Comparison of ENCODE assay signal across 8 cellular contexts in the genomic region with DNA sequence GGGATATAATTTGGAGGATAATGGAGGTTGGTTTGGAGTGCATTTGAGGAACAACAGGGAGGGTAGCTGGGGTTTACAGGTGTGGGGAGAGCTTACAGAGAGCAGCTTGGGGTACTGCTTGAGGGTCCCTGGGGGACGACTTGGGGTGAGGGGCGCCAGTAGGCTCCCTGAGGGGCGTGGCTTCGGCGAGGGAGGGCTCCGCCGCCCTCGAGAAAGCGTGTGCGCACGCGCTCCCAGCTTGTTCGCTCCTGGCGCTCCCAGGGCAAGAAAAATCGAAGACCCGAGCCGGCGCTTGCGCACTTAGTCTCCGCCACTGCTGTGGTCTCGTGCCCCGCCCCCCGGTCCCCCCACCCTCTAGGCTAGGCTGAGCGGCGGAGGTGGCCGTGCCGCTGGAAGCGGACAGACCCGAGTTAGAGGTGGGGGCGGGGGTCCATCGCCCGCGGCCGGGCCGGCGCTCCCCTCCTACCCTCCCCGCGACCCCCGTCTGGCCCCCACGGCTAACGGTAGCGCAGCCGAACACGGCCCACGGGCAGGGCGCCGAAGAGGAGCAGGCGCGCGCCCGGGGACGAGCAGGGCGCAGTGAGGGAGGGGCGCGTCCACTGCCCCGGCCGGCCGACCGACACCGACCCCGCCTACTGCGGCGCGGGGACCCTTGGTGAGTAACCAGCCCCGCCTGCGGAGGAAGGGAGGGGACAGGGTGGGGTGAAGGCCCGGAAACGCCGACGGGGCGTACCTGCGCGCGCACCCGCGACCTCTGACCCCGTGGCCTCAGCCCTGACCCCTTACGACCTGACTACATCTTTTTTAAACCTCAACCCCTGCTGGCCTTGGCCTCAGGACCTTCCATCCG. TPM values are rescaled to one million over a fixed set of nuclear protein-coding genes. Genes with fewer than 3 reads are reported as not detected.
DNase-seq lines count a peak whose midpoint lies in the region; ATAC-seq and TF ChIP-seq lines count a peak whose summit lies in the region.

No MANE protein-coding gene starts in this region.

- ATAC-seq in HG02852 (IDR thresholded peaks at IDR 0.05; ENCODE audit: unreplicated experiment) (peak; percentile 70), heart left ventricle (peak in 3 of 4 donors; percentile 82 to 86 (median 83)), aorta (ENCODE audit: low FRiP score) (peak; percentile 63), HG02884 (IDR thresholded peaks at IDR 0.05; ENCODE audit: unreplicated experiment) (no peak)

- no peaks in the 10 kb centered on the region for H3K27me3 Mint-ChIP-seq in progenitor cell of endocrine pancreas

- H3K36me3 ChIP-seq in Peyer's patch (no peaks in the 10 kb centered on the region), heart left ventricle (no peaks in the 10 kb centered on the region), aorta (ENCODE audit: control insufficient read depth in 1 of 2, insufficient read depth in 2 of 2, low read length in 1 of 2) (no peaks in the 10 kb centered on the region)

- H3K4me1 Mint-ChIP-seq in progenitor cell of endocrine pancreas (ENCODE audit: low read depth): peaks cover 12% of the 10 kb centered on the region

- H3K9me3 ChIP-seq in Peyer's patch (no peaks in the 10 kb centered on the region), heart left ventricle (peaks cover 0 to 10% (median 0%) of the 10 kb centered on the region in 12 donors), aorta (ENCODE audit: control insufficient read depth, low read length) (no peaks in the 10 kb centered on the region)

- H3K9me3 Mint-ChIP-seq in progenitor cell of endocrine pancreas (ENCODE audit: low read depth): peaks cover 29% of the 10 kb centered on the region

- peak overlapping the region; percentile 64 for H3K27ac Mint-ChIP-seq in progenitor cell of endocrine pancreas

- intact Hi-C loops in heart left ventricle (cut with DNase I) (loop anchor here in 1 of 10 donors (10.0 kb wide), 1 partner anchor 359 kb away; a partner anchor contains a TSS), aorta (cut with DNase I) (no loop called here)

- no peaks in the 10 kb centered on the region for H3K4me1 ChIP-seq in Peyer's patch
- H3K4me1 ChIP-seq in heart left ventricle: peaks cover 0 to 3% (median 0%) of the 10 kb centered on the region in 12 donors
- no peaks in the 10 kb centered on the region for H3K4me1 ChIP-seq in aorta (ENCODE audit: control insufficient read depth in 1 of 2, insufficient read depth in 2 of 2, low read length in 2 of 2)

- DNase-seq in DMS 273 (lab: John Stamatoyannopoulos, UW; ENCODE audit: unreplicated experiment): peak; percentile 89
- peak; percentile 53 to 77 (median 61) for DNase-seq in Peyer's patch
- DNase-seq in activated naive CD4-positive, alpha-beta T cell treated with anti-CD3 and anti-CD28 coated beads, Interleukin-2, amount 50 U/mL, for 16 hours: peak; percentile 72
- peak; percentile 35 to 74 (median 63) for DNase-seq in heart left ventricle
- DNase-seq in progenitor cell of endocrine pancreas (ENCODE audit: low spot score, unreplicated experiment): peak; percentile 59
- DNase-seq in aorta: peak; percentile 70 to 89

- H3K27ac ChIP-seq in Peyer's patch: peak overlapping the region; percentile 78 to 87 (median 84)
- peak overlapping the region; percentile 31 to 88 (median 73) for H3K27ac ChIP-seq in heart left ventricle
- H3K27ac ChIP-seq in aorta (ENCODE audit: low read depth in 1 of 2, low read length in 2 of 2): peak overlapping the region in 1 of 2 donors; percentile 73

- peak overlapping the region; percentile 86 for H3K4me3 Mint-ChIP-seq in progenitor cell of endocrine pancreas (ENCODE audit: low read depth)

- no peak for TF ChIP-seq POLR2A in Peyer's patch (IDR thresholded peaks at IDR 0.05)
- no peak for TF ChIP-seq POLR2A in heart left ventricle (IDR thresholded peaks at IDR 0.05)

- peak overlapping the region; percentile 61 to 70 (median 66) for H3K4me3 ChIP-seq in Peyer's patch
- H3K4me3 ChIP-seq in heart left ventricle: peak overlapping the region; percentile 35 to 78 (median 62)
- peak overlapping the region; percentile 39 to 98 for H3K4me3 ChIP-seq in aorta (ENCODE audit: low read length in 2 of 2)

- no peak for TF ChIP-seq CTCF in Peyer's patch (IDR thresholded peaks at IDR 0.05)
- TF ChIP-seq CTCF in heart left ventricle (IDR thresholded peaks at IDR 0.05): no peak
- TF ChIP-seq CTCF in progenitor cell of endocrine pancreas (IDR thresholded peaks at IDR 0.05; ENCODE audit: unreplicated experiment): no peak

- H3K27me3 ChIP-seq in Peyer's patch (no peaks in the 10 kb centered on the region), heart left ventricle (no peaks in the 10 kb centered on the region), aorta (ENCODE audit: control insufficient read depth in 1 of 2, insufficient read depth in 2 of 2, low read length in 1 of 2) (no peaks in the 10 kb centered on the region)

- WGBS in heart left ventricle, 4 donors: 2 to 54% (median 14%) methylated on average over 40 to 77 of the region's 79 CpGs
- 1 to 39% methylated on average over 47 to 79 of the region's 79 CpGs for WGBS in aorta, 2 donors

- H3K36me3 Mint-ChIP-seq in progenitor cell of endocrine pancreas (ENCODE audit: insufficient read depth): peaks cover 4% of the 10 kb centered on the region

RNA-seq across cellular contexts. Expression of a gene that starts 5.4 kb away (rescaled TPM):
- 10 to 100 TPM in 3 of 4 donors, not detected in 1; 13.8 to 39.1 (median 24.5) TPM for total RNA-seq in Peyer's patch
- 1 to 10 TPM in 6 of 9 donors, under 1 TPM in 3; 0.48 to 3.3 (median 1.1) TPM for total RNA-seq in heart left ventricle
- under 1 TPM; 0.95 to 0.97 TPM for polyA plus RNA-seq in heart left ventricle
- 27.1 and 27.9 TPM in 2 replicates for total RNA-seq in progenitor cell of endocrine pancreas
- total RNA-seq in aorta: 1 to 10 TPM; 5.1 to 7.6 TPM
- polyA plus RNA-seq in aorta: 1 to 10 TPM; 4.3 to 6.4 TPM

RNA-seq across cellular contexts. Expression of a gene that starts 10.3 kb away (rescaled TPM):
- total RNA-seq in Peyer's patch (10 to 100 TPM; 25.6 to 36.3 (median 32.4) TPM), heart left ventricle (10 to 100 TPM; 14.9 to 61.2 (median 23.6) TPM), progenitor cell of endocrine pancreas (39.7 and 40.8 TPM in 2 replicates), aorta (10 to 100 TPM; 67.7 to 70.6 TPM)
- polyA plus RNA-seq in heart left ventricle (10 to 100 TPM; 12.1 to 57.8 TPM), aorta (10 to 100 TPM; 23.4 to 47.0 TPM)

RNA-seq across cellular contexts. Expression of a gene that starts 20.4 kb away (rescaled TPM):
- total RNA-seq in Peyer's patch: 1 to 10 TPM; 2.8 to 9.8 (median 4.4) TPM
- total RNA-seq in heart left ventricle: 10 to 100 TPM in 5 of 9 donors, 1 to 10 TPM in 4; 8.0 to 24.0 (median 10.9) TPM
- polyA plus RNA-seq in heart left ventricle: 10 to 100 TPM; 18.7 to 20.7 TPM
- 22.6 and 24.1 TPM in 2 replicates for total RNA-seq in progenitor cell of endocrine pancreas
- total RNA-seq in aorta: 10 to 100 TPM; 37.7 to 40.2 TPM
- 10 to 100 TPM; 30.8 to 54.3 TPM for polyA plus RNA-seq in aorta

RNA-seq across cellular contexts. Expression of a gene that starts 26.2 kb away (rescaled TPM):
- total RNA-seq in Peyer's patch (100 to 1,000 TPM in 2 of 4 donors, 10 to 100 TPM in 2; 64.2 to 133 (median 86.9) TPM), heart left ventricle (10 to 100 TPM; 49.2 to 98.5 (median 68.5) TPM), progenitor cell of endocrine pancreas (44.9 and 55.0 TPM in 2 replicates), aorta (10 to 100 TPM; 66.1 to 84.4 TPM)
- polyA plus RNA-seq in heart left ventricle (10 to 100 TPM; 65.1 to 89.9 TPM), aorta (100 to 1,000 TPM in 1 of 2 donors, 10 to 100 TPM in 1; 73.0 to 236 TPM)

RNA-seq across cellular contexts. Expression of a gene that starts 51.4 kb away (rescaled TPM):
- 100 to 1,000 TPM in 1 of 4 donors, 10 to 100 TPM in 3; 32.4 to 139 (median 70.9) TPM for total RNA-seq in Peyer's patch
- 10 to 100 TPM; 11.4 to 41.6 (median 18.9) TPM for total RNA-seq in heart left ventricle
- 10 to 100 TPM; 20.2 to 20.4 TPM for polyA plus RNA-seq in heart left ventricle
- total RNA-seq in progenitor cell of endocrine pancreas: 89.9 and 98.4 TPM in 2 replicates
- 10 to 100 TPM; 46.1 to 53.7 TPM for total RNA-seq in aorta
- 10 to 100 TPM; 17.3 to 37.2 TPM for polyA plus RNA-seq in aorta
